23 cellular contexts compared by ENCODE assay signal in the genomic region with DNA sequence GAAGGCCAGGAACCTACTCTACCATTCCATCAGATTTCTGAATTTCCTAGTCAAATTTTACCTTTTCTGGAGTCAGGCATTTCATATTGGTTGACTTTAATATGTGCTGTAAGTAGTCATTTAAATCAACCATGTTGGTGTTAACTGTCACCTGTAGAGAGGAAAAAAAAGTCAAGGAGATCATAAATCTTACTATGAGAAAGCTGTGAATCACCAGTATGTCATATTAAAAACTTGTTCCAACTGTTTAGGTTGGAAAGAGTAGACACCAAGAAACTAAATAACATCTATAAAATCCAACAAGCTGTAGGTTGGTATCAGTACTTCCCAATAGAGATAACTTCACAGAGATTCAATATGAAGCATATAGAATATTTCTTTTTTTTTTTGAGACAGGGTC.
"Had no signal": no experiment of that assay in that cellular context is flagged by ENCODE, and none has a peak within 500 bp of the region (broad histone marks: within the 10 kb centered on the region; RNA-seq: fewer than 3 reads in every experiment).

No MANE protein-coding gene starts in this region.

- H3K4me3 ChIP-seq: coronary artery, heart left ventricle, psoas muscle, right lobe of liver, spleen, stomach, thoracic aorta, transverse colon had no signal

- H3K27ac Mint-ChIP-seq: endodermal cell; nephron progenitor cell; stimulated activated memory B cell treated with anti-CD40 and anti-IgM and Interleukin-4, amounts not matched to agents 10 μg/mL and 1 μg/mL and 100 μg/mL, for 72 hours had no signal

- H3K4me3 Mint-ChIP-seq: endodermal cell; naive thymus-derived CD4-positive, alpha-beta T cell; nephron progenitor cell; stimulated activated memory B cell treated with anti-CD40 and anti-IgM and Interleukin-4, amounts not matched to agents 10 μg/mL and 1 μg/mL and 100 μg/mL, for 72 hours had no signal

- H3K27ac ChIP-seq: coronary artery, heart left ventricle, parathyroid adenoma, psoas muscle, right lobe of liver, spleen, stomach, thoracic aorta, transverse colon had no signal

- H3K4me1 Mint-ChIP-seq: endodermal cell; nephron progenitor cell; stimulated activated memory B cell treated with anti-CD40 and anti-IgM and Interleukin-4, amounts not matched to agents 10 μg/mL and 1 μg/mL and 100 μg/mL, for 72 hours had no signal

- H3K9ac ChIP-seq: parathyroid adenoma had no signal

- H3K4me1 ChIP-seq: parathyroid adenoma, right lobe of liver had no signal

- DNase-seq: effector CD4-positive, alpha-beta T cell; endodermal cell; heart left ventricle; hypothalamus; kidney glomerular epithelial cell; mammary epithelial cell; naive thymus-derived CD4-positive, alpha-beta T cell; nephron progenitor cell; psoas muscle; retina; right lobe of liver; spleen; stimulated activated CD4-positive, alpha-beta T cell treated with anti-CD3 and anti-CD28 coated beads, Interleukin-15, amount 100 ng/mL, for 24 hours; stimulated activated CD4-positive, alpha-beta T cell treated with anti-CD3 and anti-CD28 coated beads, Interleukin-1b, Interleukin-23, amount 100 ng/mL, for 48 hours; stimulated activated CD4-positive, alpha-beta T cell treated with anti-CD3 and anti-CD28 coated beads, Interleukin-4, amount 100 ng/mL, for 24 hours; stomach; substantia nigra; transverse colon had no signal

- H3K27me3 Mint-ChIP-seq: naive thymus-derived CD4-positive, alpha-beta T cell; stimulated activated memory B cell treated with anti-CD40 and anti-IgM and Interleukin-4, amounts not matched to agents 10 μg/mL and 1 μg/mL and 100 μg/mL, for 72 hours had no signal

- H2AFZ ChIP-seq: parathyroid adenoma had no signal

- ATAC-seq: heart left ventricle; left lobe of liver; naive thymus-derived CD4-positive, alpha-beta T cell; psoas muscle; right lobe of liver; stimulated activated memory B cell treated with anti-CD40 and anti-IgM and Interleukin-4, amounts not matched to agents 10 μg/mL and 1 μg/mL and 100 μg/mL, for 72 hours had no signal

- H3K79me2 ChIP-seq: parathyroid adenoma had no signal

- H3K27me3 ChIP-seq: heart left ventricle, right lobe of liver, spleen, stomach, transverse colon had no signal

- H3K9me3 Mint-ChIP-seq: endodermal cell; naive thymus-derived CD4-positive, alpha-beta T cell; nephron progenitor cell; stimulated activated memory B cell treated with anti-CD40 and anti-IgM and Interleukin-4, amounts not matched to agents 10 μg/mL and 1 μg/mL and 100 μg/mL, for 72 hours had no signal

- H3K9me3 ChIP-seq: heart left ventricle, psoas muscle, right lobe of liver, spleen, stomach, thoracic aorta, transverse colon had no signal
